ENCODE assay signal across 10 cellular contexts in the genomic region with DNA sequence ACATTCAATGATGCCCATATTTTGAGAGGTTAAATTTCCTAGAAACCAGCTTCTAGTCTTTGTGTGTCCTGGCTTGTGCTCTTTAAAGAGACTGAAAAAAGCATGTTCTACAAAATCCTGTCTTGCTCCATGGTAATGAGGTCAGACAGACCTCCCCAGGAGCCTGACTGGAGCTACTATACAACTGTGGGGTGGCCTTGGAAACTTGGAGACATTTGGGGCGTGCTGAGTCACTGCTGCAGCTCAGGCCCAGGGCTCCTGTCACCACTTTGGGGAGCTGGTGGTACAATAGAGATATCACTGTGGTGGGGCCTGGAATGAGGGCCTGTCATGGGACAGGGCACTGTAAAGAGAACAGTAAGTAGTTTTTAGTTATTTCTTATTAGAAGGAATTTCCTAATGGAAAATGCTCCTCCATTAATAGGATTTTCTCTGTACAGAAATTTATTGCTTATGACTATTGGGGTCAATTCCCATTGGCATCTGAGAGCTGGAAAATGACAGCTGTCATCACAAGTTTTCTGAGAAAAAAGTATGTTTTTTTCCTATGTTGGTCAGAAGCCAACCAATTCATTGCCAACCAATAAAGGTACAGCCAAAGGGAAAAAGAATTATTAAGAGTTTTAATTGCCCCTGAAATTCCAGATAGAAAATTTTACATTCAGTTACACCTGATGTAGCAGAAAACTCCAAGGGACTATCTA.
DNase-seq lines count a peak whose midpoint lies in the region; ATAC-seq, FAIRE-seq and TF ChIP-seq lines count a peak whose summit lies in the region.
"Had no signal": no experiment of that assay in that cellular context is flagged by ENCODE, and none has a peak within 500 bp of the region (broad histone marks: within the 10 kb centered on the region; RNA-seq: fewer than 3 reads in every experiment).

No MANE protein-coding gene starts in this region.

- no peaks in the 10 kb centered on the region for H3K79me2 ChIP-seq in fibroblast of lung (ENCODE audit: control insufficient read depth, insufficient read depth, low read length)

- no peak for ATAC-seq in Panc1

- no peak overlapping the region for H2AFZ ChIP-seq in fibroblast of lung (ENCODE audit: low read length)
- H2AFZ ChIP-seq in neuron (ENCODE audit: low read depth, low read length), result peak overlapping the region; percentile 1

- DNase-seq in AG20443 (ENCODE audit: low spot score), result peak; percentile 29
- DNase-seq in Panc1 (ENCODE audit: low read depth, low spot score), result no peak
- peak; percentile 56 to 67 for DNase-seq in fibroblast of lung (ENCODE audit: low read depth in 2 of 2)
- DNase-seq in NCI-H2107 (lab: John Stamatoyannopoulos, UW), result no peak
- DNase-seq in RKO (ENCODE audit: low spot score), result no peak
- DNase-seq in HTR-8/SVneo (ENCODE audit: insufficient read length, low spot score), result no peak
- no peak for DNase-seq in activated gamma-delta T cell (lab: John Stamatoyannopoulos, UW)
- DNase-seq: activated T-cell treated with anti-CD3 and anti-CD28 coated beads for 4 hours had no signal

- intact Hi-C loops in Panc1 (cut with micrococcal nuclease; ENCODE audit: unreplicated experiment), result no loop called here

- H4K20me1 ChIP-seq in fibroblast of lung (ENCODE audit: control insufficient read depth, extremely low read depth, insufficient read depth, low read length), result no peaks in the 10 kb centered on the region
- H4K20me1 ChIP-seq: BLaER1 had no signal

- in situ Hi-C loops in Panc1 (cut with HindIII; ENCODE audit: low pct_unique_long_range_greater_than_20kb, low sequenced_read_pairs), result no loop called here

- H3K4me1 ChIP-seq in Panc1 (ENCODE audit: control insufficient read depth, insufficient read depth, low read length), result peaks cover 4% of the 10 kb centered on the region
- H3K4me1 ChIP-seq in fibroblast of lung (ENCODE audit: control insufficient read depth, extremely low read depth, insufficient read depth, low read length), result peaks cover 29% of the 10 kb centered on the region
- peaks cover 32% of the 10 kb centered on the region for H3K4me1 ChIP-seq in neuron (ENCODE audit: insufficient read depth, low read length)
- H3K4me1 ChIP-seq: BLaER1 had no signal

- CTCF ChIA-PET in Panc1 (lab: Charles Lee), result interaction anchor here (0.7 kb wide), 1 partner anchor 144 kb away, joined by 3 read pairs; no protein-coding TSS in a partner anchor

- POLR2A ChIA-PET in Panc1 (lab: Charles Lee), result no interaction called here

- no peak for FAIRE-seq in HTR-8/SVneo (lab: Jason Lieb, UNC)

- TF ChIP-seq CTCF in Panc1 (IDR thresholded peaks at IDR 0.05) (no peak), fibroblast of lung (conservative IDR thresholded peaks at IDR 0.05 in 1 of 2, IDR thresholded peaks at IDR 0.05 in 1 of 2; ENCODE audit: low read depth in 1 of 2, low read length in 2 of 2) (no peak)

- H3K27me3 ChIP-seq in Panc1 (ENCODE audit: control insufficient read depth, insufficient read depth, low read length) (no peaks in the 10 kb centered on the region), fibroblast of lung (ENCODE audit: control insufficient read depth, insufficient read depth, low read length) (no peaks in the 10 kb centered on the region), neuron (ENCODE audit: insufficient read depth, low read length) (no peaks in the 10 kb centered on the region)
- H3K27me3 ChIP-seq: BLaER1 had no signal

- H3K4me2 ChIP-seq in fibroblast of lung (ENCODE audit: extremely low read depth, insufficient read depth, low read length), result peak overlapping the region; percentile 44
- H3K4me2 ChIP-seq: BLaER1 had no signal

- no peak overlapping the region for H3K4me3 ChIP-seq in Panc1 (ENCODE audit: low read depth in 2 of 2, low read length in 2 of 2)
- no peak overlapping the region for H3K4me3 ChIP-seq in fibroblast of lung (replicated peaks in 1 of 4; ENCODE audit: control extremely low read depth in 1 of 4, insufficient read depth in 1 of 4, low read depth in 3 of 4, low read length in 4 of 4)
- H3K4me3 ChIP-seq in neuron (ENCODE audit: low read length), result no peak overlapping the region
- H3K4me3 ChIP-seq: BLaER1 had no signal

- H3K36me3 ChIP-seq in Panc1 (ENCODE audit: control insufficient read depth, insufficient read depth, low read length) (no peaks in the 10 kb centered on the region), fibroblast of lung (ENCODE audit: control insufficient read depth, insufficient read depth, low read length) (no peaks in the 10 kb centered on the region), neuron (ENCODE audit: insufficient read depth, low read length) (no peaks in the 10 kb centered on the region)
- H3K36me3 ChIP-seq: BLaER1 had no signal

- no TSS peak for BruUV-seq in Panc1 (replicated peaks; lab: Mats Ljungman, UMichigan)

- peak overlapping the region; percentile 26; the same call in 1 of the 2 replicates for H3K27ac ChIP-seq in Panc1 (ENCODE audit: low read length)
- peak overlapping the region; percentile 29 for H3K27ac ChIP-seq in fibroblast of lung (ENCODE audit: insufficient read depth, low read length)
- H3K27ac ChIP-seq: BLaER1 had no signal

- H3K9ac ChIP-seq in fibroblast of lung (ENCODE audit: insufficient read depth, low read length), result no peak overlapping the region
- H3K9ac ChIP-seq: BLaER1 had no signal

- H3K9me3 ChIP-seq in Panc1 (ENCODE audit: control insufficient read depth, insufficient read depth, low read depth, low read length), result no peaks in the 10 kb centered on the region
- no peaks in the 10 kb centered on the region for H3K9me3 ChIP-seq in fibroblast of lung (ENCODE audit: control insufficient read depth, insufficient read depth, low read depth, low read length)
- peaks cover 2% of the 10 kb centered on the region for H3K9me3 ChIP-seq in neuron (ENCODE audit: low read length)
- H3K9me3 ChIP-seq: BLaER1 had no signal

Comparison
In these comparisons a context has a peak if more than half of its experiments do, and no peak if none do; other contexts are left out.
1. DNase-seq: peak in AG20443 (single experiment) and fibroblast of lung (2 of 2); none in Panc1 (single experiment), NCI-H2107 (single experiment), RKO (single experiment), HTR-8/SVneo (single experiment) and activated gamma-delta T cell (single experiment).